In the genomic region with DNA sequence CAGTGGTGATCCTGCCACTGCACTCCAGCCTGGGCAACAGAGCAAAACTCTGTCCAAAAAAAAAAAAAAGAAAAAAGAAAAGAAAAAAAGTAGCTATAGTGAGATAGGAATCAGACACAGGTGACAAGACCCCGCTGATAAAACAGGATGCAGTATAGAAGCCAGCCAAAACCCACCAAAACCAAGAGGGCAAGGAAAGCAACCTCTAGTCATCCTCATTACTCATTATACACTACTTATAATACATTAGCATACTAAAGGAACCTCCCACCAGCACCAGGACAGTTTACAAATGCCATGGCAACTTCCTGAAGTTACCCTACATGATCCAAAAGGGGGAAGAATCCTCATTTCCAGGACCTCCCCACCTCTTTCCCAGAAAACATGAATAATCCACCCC, we compare ENCODE assay signal across 16 cellular contexts.
"Had no signal": no experiment of that assay in that cellular context is flagged by ENCODE, and none has a peak within 500 bp of the region (broad histone marks: within the 10 kb centered on the region; RNA-seq: fewer than 3 reads in every experiment).

No MANE protein-coding gene starts in this region.

- H3K36me3 Mint-ChIP-seq: naive B cell; stimulated activated memory B cell treated with anti-CD40 and anti-IgM and Interleukin-4, amounts not matched to agents 10 μg/mL and 1 μg/mL and 100 μg/mL, for 72 hours; T-cell had no signal

- H3K4me1 ChIP-seq: ascending aorta, breast epithelium, psoas muscle, right lobe of liver had no signal

- H3K4me3 ChIP-seq: ascending aorta, breast epithelium, esophagus muscularis mucosa, hepatocyte, mucosa of descending colon, ovary, psoas muscle, right lobe of liver, thyroid gland had no signal

- H3K4me1 Mint-ChIP-seq: naive B cell; stimulated activated memory B cell treated with anti-CD40 and anti-IgM and Interleukin-4, amounts not matched to agents 10 μg/mL and 1 μg/mL and 100 μg/mL, for 72 hours had no signal

- H3K27me3 Mint-ChIP-seq: naive B cell; stimulated activated memory B cell treated with anti-CD40 and anti-IgM and Interleukin-4, amounts not matched to agents 10 μg/mL and 1 μg/mL and 100 μg/mL, for 72 hours; T-cell had no signal

- H3K9me3 ChIP-seq: ascending aorta, breast epithelium, esophagus muscularis mucosa, mucosa of descending colon, ovary, psoas muscle, right lobe of liver, thyroid gland had no signal

- H3K9me3 Mint-ChIP-seq: naive B cell; stimulated activated memory B cell treated with anti-CD40 and anti-IgM and Interleukin-4, amounts not matched to agents 10 μg/mL and 1 μg/mL and 100 μg/mL, for 72 hours; T-cell had no signal

- H3K27me3 ChIP-seq: ascending aorta, breast epithelium, esophagus muscularis mucosa, hepatocyte, ovary, right lobe of liver, thyroid gland had no signal

- H3K27ac Mint-ChIP-seq: stimulated activated memory B cell treated with anti-CD40 and anti-IgM and Interleukin-4, amounts not matched to agents 10 μg/mL and 1 μg/mL and 100 μg/mL, for 72 hours had no signal

- H3K27ac ChIP-seq: ascending aorta, breast epithelium, esophagus muscularis mucosa, hepatocyte, ovary, psoas muscle, right lobe of liver, thyroid gland had no signal

- H3K4me3 Mint-ChIP-seq: naive B cell; stimulated activated memory B cell treated with anti-CD40 and anti-IgM and Interleukin-4, amounts not matched to agents 10 μg/mL and 1 μg/mL and 100 μg/mL, for 72 hours; T-cell had no signal

- ATAC-seq: mucosa of descending colon; psoas muscle; right lobe of liver; SK-N-SH treated with all-trans-retinoic acid at 6 μM for 48 hours; stimulated activated memory B cell treated with anti-CD40 and anti-IgM and Interleukin-4, amounts not matched to agents 10 μg/mL and 1 μg/mL and 100 μg/mL, for 72 hours had no signal

- H3K36me3 ChIP-seq: ascending aorta, breast epithelium, esophagus muscularis mucosa, ovary, right lobe of liver, thyroid gland had no signal

- DNase-seq: effector CD4-positive, alpha-beta T cell; mesenchymal stem cell; mucosa of descending colon; naive B cell; ovary; psoas muscle; right lobe of liver; T-helper 9 cell; thyroid gland had no signal
